Comparison of ENCODE assay signal across 23 cellular contexts in genomic region chr10:124630551-124630950, GRCh38.
DNase-seq lines count a peak whose midpoint lies in the region; ATAC-seq and TF ChIP-seq lines count a peak whose summit lies in the region.
"Had no signal": no experiment of that assay in that cellular context is flagged by ENCODE, and none has a peak within 500 bp of the region (broad histone marks: within the 10 kb centered on the region; RNA-seq: fewer than 3 reads in every experiment).

No MANE protein-coding gene starts in this region.

- POLR2A ChIA-PET in RWPE1 (lab: Yijun Ruan, JAX; ENCODE audit: low non-redundant PET): no interaction called here

- H3K27me3 ChIP-seq in dorsolateral prefrontal cortex (no peaks in the 10 kb centered on the region), prostate gland (replicated peaks; ENCODE audit: insufficient read depth) (no peaks in the 10 kb centered on the region), tibial nerve (no peaks in the 10 kb centered on the region)
- H3K27me3 ChIP-seq: brain microvascular endothelial cell, heart left ventricle, right atrium auricular region had no signal

- H3K36me3 ChIP-seq in prostate gland: no peaks in the 10 kb centered on the region
- peaks cover 0 to 9% (median 0%) of the 10 kb centered on the region in 3 donors for H3K36me3 ChIP-seq in tibial nerve
- H3K36me3 ChIP-seq: brain microvascular endothelial cell, heart left ventricle, right atrium auricular region had no signal

- TF ChIP-seq POLR2A in prostate gland (IDR thresholded peaks at IDR 0.05): no peak
- TF ChIP-seq POLR2A in tibial nerve (IDR thresholded peaks at IDR 0.05): no peak

- H3K9me3 ChIP-seq in prostate gland (no peaks in the 10 kb centered on the region), tibial nerve (no peaks in the 10 kb centered on the region)
- H3K9me3 ChIP-seq: heart left ventricle, right atrium auricular region had no signal

- peaks cover 12% of the 10 kb centered on the region for H3K4me1 ChIP-seq in prostate gland (replicated peaks)
- H3K4me1 ChIP-seq in tibial nerve: peaks cover 3 to 79% (median 74%) of the 10 kb centered on the region in 4 donors

- H3K27ac ChIP-seq in RWPE1 (peak overlapping the region; percentile 94), dorsolateral prefrontal cortex (peak overlapping the region in 58 of 59 donors; percentile 33 to 98 (median 91)), prostate gland (peak overlapping the region; percentile 52 to 73), tibial nerve (peak overlapping the region; percentile 79 to 95 (median 92))
- H3K27ac ChIP-seq: brain microvascular endothelial cell had no signal

- intact Hi-C loops in dorsolateral prefrontal cortex (cut with DNase I): loop anchor here in 1 of 2 donors (10.0 kb wide), 1 partner anchor 174 kb away; the partner anchor contains the start of gene ABRAXAS2
- intact Hi-C loops in prostate gland (cut with DNase I): loop anchor here (5.0 kb wide), 1 partner anchor 107 kb away; no protein-coding TSS in a partner anchor

- CTCF ChIA-PET in RWPE1 (lab: Yijun Ruan, JAX): no interaction called here

- WGBS in prostate gland: 92% methylated on average over 5 of the region's 5 CpGs
- whole genome bisulfite sequencing in tibial nerve, 2 donors: 83 to 85% methylated on average over 5 of the region's 5 CpGs

- TF ChIP-seq CTCF in RWPE1 (conservative IDR thresholded peaks at IDR 0.05; ENCODE audit: low read depth): no peak
- no peak for TF ChIP-seq CTCF in dorsolateral prefrontal cortex (IDR thresholded peaks at IDR 0.05 in 54 of 56, conservative IDR thresholded peaks at IDR 0.05 in 2 of 56; ENCODE audit: low read depth in 1 of 56, partially characterized antibody in 56 of 56)
- TF ChIP-seq CTCF in prostate gland (IDR thresholded peaks at IDR 0.05): no peak
- no peak for TF ChIP-seq CTCF in tibial nerve (IDR thresholded peaks at IDR 0.05)

- no peak for DNase-seq in RWPE1 (ENCODE audit: low spot score)
- peak in 1 of 10 donors; percentile 74 for DNase-seq in dorsolateral prefrontal cortex
- DNase-seq in prostate gland (ENCODE audit: low spot score): no peak
- DNase-seq in tibial nerve (ENCODE audit: low spot score in 2 of 2): no peak
- no peak for DNase-seq in NCI-H526 (lab: John Stamatoyannopoulos, UW)
- no peak for DNase-seq in amygdala (lab: John Stamatoyannopoulos, UW)
- DNase-seq: activated CD8-positive, alpha-beta T cell treated with anti-CD3 and anti-CD28 coated beads, Interleukin-2, amount 10 ng/mL, durations not matched to agents 7 days and 5 days; activated naive CD8-positive, alpha-beta T cell treated with anti-CD3 and anti-CD28 coated beads for 36 hours; activated T-cell treated with anti-CD3 and anti-CD28 coated beads, Interleukin-2, amount 50 U/mL, for 48 hours; brain microvascular endothelial cell; DMS 273 treated with DMSO at 0.1 percent for 48 hours; heart left ventricle; NCI-H1048; NCI-H2081 treated with DMSO at 0.1 percent for 48 hours; NCI-H526 treated with DMSO at 0.1 percent for 48 hours; OCI-M1; SIG-M5; stimulated activated CD4-positive, alpha-beta T cell treated with anti-CD3 and anti-CD28 coated beads, Interleukin-2, amount 100 ng/mL, for 24 hours; T-helper 2 cell had no signal

- TF ChIP-seq EP300 in tibial nerve (IDR thresholded peaks at IDR 0.05): no peak

- H3K4me3 ChIP-seq in dorsolateral prefrontal cortex (no peak overlapping the region), prostate gland (no peak overlapping the region), tibial nerve (no peak overlapping the region)
- H3K4me3 ChIP-seq: heart left ventricle, K562, right atrium auricular region had no signal

- ATAC-seq in HG03469 (IDR thresholded peaks at IDR 0.05; ENCODE audit: unreplicated experiment) (no peak), GM19324 (IDR thresholded peaks at IDR 0.05; ENCODE audit: low FRiP score, unreplicated experiment) (no peak)
- ATAC-seq: activated CD8-positive, alpha-beta T cell treated with anti-CD3 and anti-CD28 coated beads, Interleukin-2, amount 10 ng/mL, durations not matched to agents 7 days and 5 days; heart left ventricle; K562 had no signal
